ENCODE assay signal across 13 cellular contexts in genomic region chr2:3204031-3204430, GRCh38.
"Had no signal": no experiment of that assay in that cellular context is flagged by ENCODE, and none has a peak within 500 bp of the region (broad histone marks: within the 10 kb centered on the region; RNA-seq: fewer than 3 reads in every experiment).

No MANE protein-coding gene starts in this region.

- H3K36me3 ChIP-seq: adrenal gland, cardiac muscle cell had no signal

- H3K27me3 ChIP-seq: adrenal gland, cardiac muscle cell, suprapubic skin had no signal

- H3K27me3 Mint-ChIP-seq: naive B cell, T-cell, type B pancreatic cell had no signal

- H3K4me3 ChIP-seq: adrenal gland, cardiac muscle cell, skin epidermis, suprapubic skin had no signal

- H3K9me3 Mint-ChIP-seq: activated naive CD4-positive, alpha-beta T cell treated with anti-CD3 and anti-CD28 coated beads for 36 hours; activated T-helper 2 cell treated with anti-CD3 and anti-CD28 coated beads, Interferon-gamma antibody, Interleukin-2, Interleukin-4, amounts not matched to agents 10 μg/mL and 5 μg/mL and 100 μg/mL, durations not matched to agents 14 hours and 24 hours and 36 hours; T-cell; type B pancreatic cell had no signal

- H3K4me3 Mint-ChIP-seq: activated naive CD4-positive, alpha-beta T cell treated with anti-CD3 and anti-CD28 coated beads for 36 hours; T-cell; type B pancreatic cell had no signal

- H3K9me3 ChIP-seq: adrenal gland, suprapubic skin had no signal

- H3K4me1 ChIP-seq: adrenal gland, suprapubic skin had no signal

- H3K27ac Mint-ChIP-seq: activated naive CD4-positive, alpha-beta T cell treated with anti-CD3 and anti-CD28 coated beads for 36 hours; type B pancreatic cell had no signal

- ATAC-seq: left colon, T-cell had no signal

- H3K27ac ChIP-seq: adrenal gland, cardiac muscle cell, skin epidermis, suprapubic skin had no signal

- DNase-seq: activated CD4-positive, alpha-beta T cell treated with anti-CD3 and anti-CD28 coated beads, Interleukin-2, amount 50 U/mL, for 48 hours; activated naive CD4-positive, alpha-beta T cell treated with anti-CD3 and anti-CD28 coated beads for 36 hours; adrenal gland; left colon; naive B cell; stimulated activated CD4-positive, alpha-beta T cell treated with anti-CD3 and anti-CD28 coated beads, Interleukin-4, amount 100 ng/mL, for 24 hours; T-cell; T1000 had no signal
